In genomic region chr19:55620410-55620809, GRCh38 we compare ENCODE assay signal across 11 cellular contexts. TPM values are rescaled to one million over a fixed set of nuclear protein-coding genes. Genes with fewer than 3 reads are reported as not detected.
DNase-seq lines count a peak whose midpoint lies in the region; ATAC-seq and TF ChIP-seq lines count a peak whose summit lies in the region.
"Had no signal": no experiment of that assay in that cellular context is flagged by ENCODE, and none has a peak within 500 bp of the region (broad histone marks: within the 10 kb centered on the region; RNA-seq: fewer than 3 reads in every experiment).

No MANE protein-coding gene starts in this region.

- H3K9ac ChIP-seq in BLaER1 treated with 17β-estradiol and CSF1 and Interleukin-3, amounts not matched to agents 10 nM and 100 nM, result peak overlapping the region in 3 of 11 experiments; percentile 12 to 29 (median 13); a peak in 4 of 22 replicates

- no peaks in the 10 kb centered on the region for H3K9me3 ChIP-seq in BLaER1 treated with 17β-estradiol and CSF1 and Interleukin-3, amounts not matched to agents 10 nM and 100 nM (replicated peaks in 1 of 11)

- peak overlapping the region; percentile 37 to 78 (median 60); a peak in 20 of 22 replicates for H3K4me2 ChIP-seq in BLaER1 treated with 17β-estradiol and CSF1 and Interleukin-3, amounts not matched to agents 10 nM and 100 nM

- no peak overlapping the region for H3K4me3 Mint-ChIP-seq in activated CD8-positive, alpha-beta T cell treated with anti-CD3 and anti-CD28 coated beads, Interleukin-2, amount 10 ng/mL, durations not matched to agents 7 days and 5 days
- peak overlapping the region in 9 of 10 donors; percentile 21 to 68 (median 60) for H3K4me3 Mint-ChIP-seq in naive thymus-derived CD8-positive, alpha-beta T cell

- H3K9me3 Mint-ChIP-seq in activated CD8-positive, alpha-beta T cell treated with anti-CD3 and anti-CD28 coated beads, Interleukin-2, amount 10 ng/mL, durations not matched to agents 7 days and 5 days (ENCODE audit: insufficient read depth), result peaks cover 4% of the 10 kb centered on the region
- H3K9me3 Mint-ChIP-seq in naive thymus-derived CD8-positive, alpha-beta T cell, result peaks cover 0 to 2% (median 0%) of the 10 kb centered on the region in 9 donors

- peak; percentile 85 for DNase-seq in Jurkat, Clone E6-1 (ENCODE audit: low read depth, low spot score)
- peak; percentile 49 for DNase-seq in activated CD8-positive, alpha-beta T cell treated with anti-CD3 and anti-CD28 coated beads, Interleukin-2, amount 10 ng/mL, durations not matched to agents 7 days and 5 days
- peak in 8 of 10 donors; percentile 41 to 77 (median 64) for DNase-seq in naive thymus-derived CD8-positive, alpha-beta T cell
- DNase-seq in GM13976 (ENCODE audit: low spot score) (no peak), HEK293T (ENCODE audit: extremely low spot score) (no peak)
- DNase-seq: mesendoderm, NCI-H1436 treated with DMSO at 0.1 percent for 48 hours, SHP77 treated with DMSO at 0.1 percent for 48 hours had no signal

- H3K36me3 ChIP-seq in BLaER1 treated with 17β-estradiol and CSF1 and Interleukin-3, amounts not matched to agents 10 nM and 100 nM, result peaks cover 39 to 67% (median 46%) of the 10 kb centered on the region in 11 experiments

- peaks cover 26 to 40% (median 31%) of the 10 kb centered on the region in 10 experiments for H3K4me1 ChIP-seq in BLaER1 treated with 17β-estradiol and CSF1 and Interleukin-3, amounts not matched to agents 10 nM and 100 nM

- peak overlapping the region in 10 of 11 experiments; percentile 6 to 65 (median 54); a peak in 19 of 22 replicates for H3K27ac ChIP-seq in BLaER1 treated with 17β-estradiol and CSF1 and Interleukin-3, amounts not matched to agents 10 nM and 100 nM

- no peaks in the 10 kb centered on the region for H3K27me3 Mint-ChIP-seq in activated CD8-positive, alpha-beta T cell treated with anti-CD3 and anti-CD28 coated beads, Interleukin-2, amount 10 ng/mL, durations not matched to agents 7 days and 5 days (ENCODE audit: low read depth)
- no peaks in the 10 kb centered on the region for H3K27me3 Mint-ChIP-seq in naive thymus-derived CD8-positive, alpha-beta T cell

- ATAC-seq in activated CD8-positive, alpha-beta T cell treated with anti-CD3 and anti-CD28 coated beads, Interleukin-2, amount 10 ng/mL, durations not matched to agents 7 days and 5 days, result no peak
- ATAC-seq in naive thymus-derived CD8-positive, alpha-beta T cell, result peak; percentile 35 to 44
- ATAC-seq in HG03095 (IDR thresholded peaks at IDR 0.05; ENCODE audit: unreplicated experiment) (no peak), GM21825 (IDR thresholded peaks at IDR 0.05; ENCODE audit: unreplicated experiment) (no peak)

- in situ Hi-C loops in GM13976 (cut with MboI; ENCODE audit: low sequenced_read_pairs, unreplicated experiment), result no loop called here

- H3K4me1 Mint-ChIP-seq in activated CD8-positive, alpha-beta T cell treated with anti-CD3 and anti-CD28 coated beads, Interleukin-2, amount 10 ng/mL, durations not matched to agents 7 days and 5 days (ENCODE audit: low read depth), result peaks cover 40% of the 10 kb centered on the region
- H3K4me1 Mint-ChIP-seq in naive thymus-derived CD8-positive, alpha-beta T cell, result peaks cover 26 to 50% (median 48%) of the 10 kb centered on the region in 4 donors

- peaks cover 7 to 34% (median 17%) of the 10 kb centered on the region in 11 experiments; a peak in 14 of 22 replicates for H4K20me1 ChIP-seq in BLaER1 treated with 17β-estradiol and CSF1 and Interleukin-3, amounts not matched to agents 10 nM and 100 nM

- H3K4me3 ChIP-seq in BLaER1 treated with 17β-estradiol and CSF1 and Interleukin-3, amounts not matched to agents 10 nM and 100 nM, result no peak overlapping the region
- no peak overlapping the region for H3K4me3 ChIP-seq in Jurkat, Clone E6-1 (ENCODE audit: low read length)

- TF ChIP-seq CTCF in GM13976 (IDR thresholded peaks at IDR 0.05; ENCODE audit: borderline replicate concordance, control extremely low read depth, extremely low read depth, insufficient read depth, missing control alignments), result no peak

- peak overlapping the region; percentile 68 for H3K27ac Mint-ChIP-seq in activated CD8-positive, alpha-beta T cell treated with anti-CD3 and anti-CD28 coated beads, Interleukin-2, amount 10 ng/mL, durations not matched to agents 7 days and 5 days
- H3K27ac Mint-ChIP-seq in naive thymus-derived CD8-positive, alpha-beta T cell, result peak overlapping the region; percentile 58 to 93 (median 80)

- CTCF ChIA-PET in activated CD8-positive, alpha-beta T cell treated with anti-CD3 and anti-CD28 coated beads, Interleukin-2, amount 10 ng/mL, durations not matched to agents 7 days and 5 days (lab: Charles Lee), result interaction anchor here (0.9 to 3.9 kb wide), 4 partner anchors 11 to 117 kb away, joined by 3 to 17 read pairs (median 8); partner anchors contain the start of gene ZNF865
- CTCF ChIA-PET in HEK293T (lab: Yijun Ruan, JAX), result no interaction called here

- POLR2A ChIA-PET in activated CD8-positive, alpha-beta T cell treated with anti-CD3 and anti-CD28 coated beads, Interleukin-2, amount 10 ng/mL, durations not matched to agents 7 days and 5 days (lab: Charles Lee), result interaction anchor here (2.1 kb wide), 1 partner anchor 14 kb away, joined by 7 read pairs; the partner anchor contains the start of gene ZNF865
- POLR2A ChIA-PET in naive thymus-derived CD8-positive, alpha-beta T cell (lab: Charles Lee), result interaction anchor here (0.5 to 3.1 kb wide), 8 partner anchors 9 to 88 kb away, joined by 4 to 24 read pairs (median 4); partner anchors contain the start of genes FIZ1, U2AF2, ZNF524 and ZNF865
- POLR2A ChIA-PET in HEK293T (lab: Yijun Ruan, JAX), result interaction anchor here (0.9 kb wide), 1 partner anchor 11 kb away, joined by 3 read pairs; no protein-coding TSS in a partner anchor

- peaks cover 34% of the 10 kb centered on the region for H3K36me3 Mint-ChIP-seq in activated CD8-positive, alpha-beta T cell treated with anti-CD3 and anti-CD28 coated beads, Interleukin-2, amount 10 ng/mL, durations not matched to agents 7 days and 5 days (ENCODE audit: low read depth)
- H3K36me3 Mint-ChIP-seq in naive thymus-derived CD8-positive, alpha-beta T cell, result peaks cover 0 to 9% (median 6%) of the 10 kb centered on the region in 3 donors

- no peaks in the 10 kb centered on the region for H3K27me3 ChIP-seq in BLaER1 treated with 17β-estradiol and CSF1 and Interleukin-3, amounts not matched to agents 10 nM and 100 nM

TF ChIP-seq in HEK293T, 16 proteins besides CTCF, POLR2A, EP300 and RAD21:
- TF ChIP-seq FOXM1 (IDR thresholded peaks at IDR 0.05; ENCODE audit: borderline replicate concordance) (no peak), LEF1 (IDR thresholded peaks at IDR 0.05; ENCODE audit: borderline replicate concordance) (no peak), ARNT (IDR thresholded peaks at IDR 0.05) (no peak), NFRKB (IDR thresholded peaks at IDR 0.05) (no peak), ZNF384 (IDR thresholded peaks at IDR 0.05) (no peak), L3MBTL2 (conservative IDR thresholded peaks at IDR 0.05) (no peak), ELF4 (IDR thresholded peaks at IDR 0.05) (no peak), FOXK2 (IDR thresholded peaks at IDR 0.05) (no peak), HDGF (IDR thresholded peaks at IDR 0.05; ENCODE audit: borderline replicate concordance) (no peak), SUZ12 (IDR thresholded peaks at IDR 0.05) (no peak), TARDBP (IDR thresholded peaks at IDR 0.05) (no peak)

RNA-seq across cellular contexts. Expression of gene ZNF784, which starts 4.0 kb away (rescaled TPM):
- polyA plus RNA-seq in Jurkat, Clone E6-1 (2012; ENCODE audit: insufficient read depth, insufficient read length), result 11.2 TPM
- 1 to 10 TPM; 5.2 to 5.3 TPM for total RNA-seq in activated CD8-positive, alpha-beta T cell treated with anti-CD3 and anti-CD28 coated beads, Interleukin-2, amount 10 ng/mL, durations not matched to agents 7 days and 5 days
- 1 to 10 TPM; 8.1 to 9.2 TPM for total RNA-seq in naive thymus-derived CD8-positive, alpha-beta T cell
- polyA plus RNA-seq in naive thymus-derived CD8-positive, alpha-beta T cell, result 1 to 10 TPM in 2 of 3 donors, under 1 TPM in 1; 0.64 to 1.4 (median 1.1) TPM

RNA-seq across cellular contexts. Expression of gene ZNF865, which starts 15.0 kb away (rescaled TPM):
- polyA plus RNA-seq in Jurkat, Clone E6-1 (2012; ENCODE audit: insufficient read depth, insufficient read length), result 7.3 TPM
- total RNA-seq in activated CD8-positive, alpha-beta T cell treated with anti-CD3 and anti-CD28 coated beads, Interleukin-2, amount 10 ng/mL, durations not matched to agents 7 days and 5 days, result 10 to 100 TPM; 14.8 to 15.8 TPM
- 10 to 100 TPM; 21.6 to 24.4 TPM for total RNA-seq in naive thymus-derived CD8-positive, alpha-beta T cell
- polyA plus RNA-seq in naive thymus-derived CD8-positive, alpha-beta T cell, result under 1 TPM in 2 of 3 donors, not detected in 1; 0.22 to 0.33 TPM

RNA-seq across cellular contexts. Expression of gene ZNF524, which starts 20.3 kb away (rescaled TPM):
- 8.6 TPM for polyA plus RNA-seq in Jurkat, Clone E6-1 (2012; ENCODE audit: insufficient read depth, insufficient read length)
- total RNA-seq in activated CD8-positive, alpha-beta T cell treated with anti-CD3 and anti-CD28 coated beads, Interleukin-2, amount 10 ng/mL, durations not matched to agents 7 days and 5 days, result 10 to 100 TPM; 21.9 to 25.2 TPM
- total RNA-seq in naive thymus-derived CD8-positive, alpha-beta T cell, result 10 to 100 TPM; 19.1 to 20.7 TPM
- polyA plus RNA-seq in naive thymus-derived CD8-positive, alpha-beta T cell, result 10 to 100 TPM; 21.5 to 31.6 (median 23.6) TPM

RNA-seq across cellular contexts. Expression of gene ZNF580, which starts 20.4 kb away (rescaled TPM):
- 26.3 TPM for polyA plus RNA-seq in Jurkat, Clone E6-1 (2012; ENCODE audit: insufficient read depth, insufficient read length)
- 10 to 100 TPM; 30.2 to 32.1 TPM for total RNA-seq in activated CD8-positive, alpha-beta T cell treated with anti-CD3 and anti-CD28 coated beads, Interleukin-2, amount 10 ng/mL, durations not matched to agents 7 days and 5 days
- 100 to 1,000 TPM; 110 to 111 TPM for total RNA-seq in naive thymus-derived CD8-positive, alpha-beta T cell
- polyA plus RNA-seq in naive thymus-derived CD8-positive, alpha-beta T cell, result 10 to 100 TPM; 15.3 to 21.7 (median 20.3) TPM

RNA-seq across cellular contexts. Expression of gene FIZ1, which starts 21.1 kb away (rescaled TPM):
- polyA plus RNA-seq in Jurkat, Clone E6-1 (2012; ENCODE audit: insufficient read depth, insufficient read length), result 21.4 TPM
- 10 to 100 TPM; 13.6 to 13.7 TPM for total RNA-seq in activated CD8-positive, alpha-beta T cell treated with anti-CD3 and anti-CD28 coated beads, Interleukin-2, amount 10 ng/mL, durations not matched to agents 7 days and 5 days
- total RNA-seq in naive thymus-derived CD8-positive, alpha-beta T cell, result 10 to 100 TPM; 19.0 to 22.0 TPM
- 1 to 10 TPM; 2.8 to 5.4 (median 3.4) TPM for polyA plus RNA-seq in naive thymus-derived CD8-positive, alpha-beta T cell

Comparison
In these comparisons a context has a peak if more than half of its experiments do, and no peak if none do; other contexts are left out.
1. DNase-seq: peak in Jurkat, Clone E6-1 (single experiment), activated CD8-positive, alpha-beta T cell treated with anti-CD3 and anti-CD28 coated beads, Interleukin-2, amount 10 ng/mL, durations not matched to agents 7 days and 5 days (single experiment) and naive thymus-derived CD8-positive, alpha-beta T cell (8 of 10); none in GM13976 (single experiment) and HEK293T (single experiment).
2. ATAC-seq: peak in naive thymus-derived CD8-positive, alpha-beta T cell (2 of 2); none in activated CD8-positive, alpha-beta T cell treated with anti-CD3 and anti-CD28 coated beads, Interleukin-2, amount 10 ng/mL, durations not matched to agents 7 days and 5 days (single experiment), HG03095 (single experiment) and GM21825 (single experiment).